25 cellular contexts compared by ENCODE assay signal in the genomic region with DNA sequence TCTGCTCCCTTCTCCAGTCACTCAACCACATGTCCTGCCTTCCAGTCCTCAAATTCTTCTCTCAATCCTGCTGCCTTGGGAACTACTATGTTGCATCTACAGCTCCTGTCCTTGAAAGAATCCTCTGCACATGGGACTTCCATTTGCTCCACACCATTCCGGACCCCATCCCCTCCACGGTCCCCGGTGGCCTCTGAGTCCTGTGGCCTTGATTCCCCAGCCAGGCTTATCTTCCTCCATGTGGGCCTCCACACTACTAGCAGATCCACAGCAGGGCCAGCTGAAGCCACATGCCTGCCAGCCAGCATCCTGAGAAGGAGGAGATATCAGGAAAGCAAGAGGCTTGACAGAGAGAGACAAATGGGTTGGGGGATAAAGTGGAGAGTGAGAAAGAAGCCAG.
A peak's percentile ranks its signal among the peaks of the same experiment; 100 is the strongest.
DNase-seq lines count a peak whose midpoint lies in the region; ATAC-seq, FAIRE-seq and TF ChIP-seq lines count a peak whose summit lies in the region.
"Had no signal": no experiment of that assay in that cellular context is flagged by ENCODE, and none has a peak within 500 bp of the region (broad histone marks: within the 10 kb centered on the region; RNA-seq: fewer than 3 reads in every experiment).

No MANE protein-coding gene starts in this region.

- H3K36me3 ChIP-seq in pancreas: no peaks in the 10 kb centered on the region
- H3K36me3 ChIP-seq: BE2C, BLaER1 had no signal

- no peaks in the 10 kb centered on the region for H3K4me1 ChIP-seq in pancreas
- H3K4me1 ChIP-seq: BE2C had no signal

- H3K4me3 ChIP-seq in pancreas: no peak overlapping the region
- H3K4me3 ChIP-seq: BLaER1, GM12878 had no signal

- no peak for FAIRE-seq in pancreas (lab: Jason Lieb, UNC)
- FAIRE-seq: A204.1, GM12878, GM12892, GM19239 had no signal

- peak; percentile 2 for DNase-seq in GM10248 (ENCODE audit: extremely low spot score)
- DNase-seq in islet precursor cell: peak; percentile 24
- no peak for DNase-seq in pancreas
- no peak for DNase-seq in left lobe of liver (ENCODE audit: low spot score)
- DNase-seq in GM19240 (ENCODE audit: insufficient read length, low spot score): no peak
- DNase-seq: 8988T; ACHN; BE2C; C1 segment of cervical spinal cord; CD4-positive, alpha-beta memory T cell; CD4-positive, CD25-positive, alpha-beta regulatory T cell; CD8-positive, alpha-beta memory T cell; COR-L47; DMS 273 treated with DMSO at 0.1 percent for 48 hours; DMS153; DMS53; DMS79; DND-41; EL; GDM1 had no signal

- TF ChIP-seq CTCF in GM10248 (IDR thresholded peaks at IDR 0.05; ENCODE audit: control extremely low read depth, extremely low read depth, low read depth, missing control alignments) (no peak), pancreas (IDR thresholded peaks at IDR 0.05) (no peak)

- CTCF ChIA-PET in GM10248 (lab: Yijun Ruan, JAX): no interaction called here

- POLR2A ChIA-PET in GM10248 (lab: Yijun Ruan, JAX): no interaction called here

- intact Hi-C loops in pancreas (cut with DNase I): no loop called here

- H3K27me3 ChIP-seq in pancreas: no peaks in the 10 kb centered on the region
- H3K27me3 ChIP-seq: BE2C, BLaER1 had no signal

- 80 to 87% methylated on average over 3 of the region's 3 CpGs for WGBS in pancreas, 2 donors

- ATAC-seq in pancreas: no peak
- no peak for ATAC-seq in left lobe of liver
- ATAC-seq: GM12878 had no signal

- H3K27ac ChIP-seq in pancreas: no peak overlapping the region
- H3K27ac ChIP-seq: BLaER1 had no signal

- H3K9me3 ChIP-seq in pancreas: no peaks in the 10 kb centered on the region
- H3K9me3 ChIP-seq: BE2C had no signal

Comparison
In these comparisons a context has a peak if more than half of its experiments do, and no peak if none do; other contexts are left out.
1. DNase-seq: peak in GM10248 (single experiment) and islet precursor cell (single experiment); none in pancreas (0 of 6), left lobe of liver (single experiment) and GM19240 (single experiment).